Comparison of ENCODE assay signal across 14 cellular contexts in genomic region chr21:45050786-45051489, GRCh38. TPM values are rescaled to one million over a fixed set of nuclear protein-coding genes. Genes with fewer than 3 reads are reported as not detected.
DNase-seq lines count a peak whose midpoint lies in the region; ATAC-seq and TF ChIP-seq lines count a peak whose summit lies in the region.
"Had no signal": no experiment of that assay in that cellular context is flagged by ENCODE, and none has a peak within 500 bp of the region (broad histone marks: within the 10 kb centered on the region; RNA-seq: fewer than 3 reads in every experiment).

No MANE protein-coding gene starts in this region.

- intact Hi-C loops in CD4-positive, alpha-beta T cell (cut with DNase I, micrococcal nuclease) = no loop called here

- POLR2A ChIA-PET in CD4-positive, alpha-beta T cell (lab: Charles Lee) = no interaction called here

- H3K9me3 Mint-ChIP-seq in CD4-positive, alpha-beta T cell = no peaks in the 10 kb centered on the region

- peak overlapping the region; percentile 47 for H3K4me2 ChIP-seq in skeletal muscle satellite cell (ENCODE audit: low read length)

- peaks cover 0 to 35% (median 9%) of the 10 kb centered on the region in 3 donors for H3K4me1 ChIP-seq in gastroesophageal sphincter
- peaks cover 62% of the 10 kb centered on the region for H3K4me1 ChIP-seq in skeletal muscle satellite cell (ENCODE audit: control insufficient read depth, insufficient read depth, low read length)

- H3K4me1 Mint-ChIP-seq in CD4-positive, alpha-beta T cell (ENCODE audit: low read depth) = no peaks in the 10 kb centered on the region
- H3K4me1 Mint-ChIP-seq: activated B cell treated with CpG ODN at 0.5 μM for 24 hours had no signal

- no peaks in the 10 kb centered on the region for H3K36me3 Mint-ChIP-seq in CD4-positive, alpha-beta T cell (ENCODE audit: low read depth)
- H3K36me3 Mint-ChIP-seq: brain had no signal

- peak; percentile 97 for DNase-seq in ELR (ENCODE audit: low read depth)
- DNase-seq in T-helper 9 cell = no peak
- no peak for DNase-seq in CD4-positive, alpha-beta T cell
- DNase-seq in DMS79 treated with DMSO at 0.1 percent for 48 hours (lab: John Stamatoyannopoulos, UW) = no peak
- DNase-seq: activated B cell treated with CpG ODN at 0.5 μM for 24 hours; NCI-H524 treated with DMSO at 0.1 percent for 48 hours; SIG-M5; stimulated activated CD4-positive, alpha-beta T cell treated with anti-CD3 and anti-CD28 coated beads, Interleukin-1b, Interleukin-23, amount 100 ng/mL, for 48 hours; stimulated activated naive CD4-positive, alpha-beta T cell had no signal

- H3K36me3 ChIP-seq in gastroesophageal sphincter = no peaks in the 10 kb centered on the region
- no peaks in the 10 kb centered on the region for H3K36me3 ChIP-seq in skeletal muscle satellite cell (ENCODE audit: insufficient read depth, low read length)

- H3K9me3 ChIP-seq in gastroesophageal sphincter = peaks cover 0 to 9% (median 0%) of the 10 kb centered on the region in 3 donors
- no peaks in the 10 kb centered on the region for H3K9me3 ChIP-seq in skeletal muscle satellite cell (replicated peaks; ENCODE audit: low read length)
- H3K9me3 ChIP-seq in CD4-positive, alpha-beta T cell (ENCODE audit: control insufficient read depth, low read length) = peaks cover 10% of the 10 kb centered on the region

- peak overlapping the region; percentile 89 for H3K9ac ChIP-seq in skeletal muscle satellite cell (ENCODE audit: low read depth, low read length)

- peak; percentile 84 for ATAC-seq in SK-N-SH treated with all-trans-retinoic acid at 6 μM for 48 hours
- peak; percentile 79 for ATAC-seq in gastroesophageal sphincter
- ATAC-seq in CD4-positive, alpha-beta T cell (ENCODE audit: poor library complexity) = no peak
- no peak for ATAC-seq in GM18858 (IDR thresholded peaks at IDR 0.05; ENCODE audit: unreplicated experiment)

- H3K27me3 ChIP-seq in gastroesophageal sphincter = no peaks in the 10 kb centered on the region
- no peaks in the 10 kb centered on the region for H3K27me3 ChIP-seq in skeletal muscle satellite cell (ENCODE audit: control insufficient read depth, insufficient read depth, low read length)
- H3K27me3 ChIP-seq in CD4-positive, alpha-beta T cell (ENCODE audit: control insufficient read depth, insufficient read depth, low read length) = peaks cover 5% of the 10 kb centered on the region

- TF ChIP-seq CTCF in gastroesophageal sphincter (IDR thresholded peaks at IDR 0.05) = no peak
- TF ChIP-seq CTCF in CD4-positive, alpha-beta T cell (IDR thresholded peaks at IDR 0.05) = no peak

- peak overlapping the region; percentile 88 to 100 (median 89) for H3K27ac ChIP-seq in gastroesophageal sphincter
- H3K27ac ChIP-seq in CD4-positive, alpha-beta T cell (ENCODE audit: low read depth, low read length) = no peak overlapping the region

- H3K4me3 Mint-ChIP-seq in CD4-positive, alpha-beta T cell = no peak overlapping the region
- H3K4me3 Mint-ChIP-seq: activated B cell treated with CpG ODN at 0.5 μM for 24 hours, brain had no signal

- 50 to 62% methylated on average over 19 of the region's 19 CpGs for WGBS in gastroesophageal sphincter (ENCODE audit: low coverage in 1 of 2), 2 donors

- peaks cover 27% of the 10 kb centered on the region for H3K27me3 Mint-ChIP-seq in CD4-positive, alpha-beta T cell

- no peak for TF ChIP-seq POLR2A in gastroesophageal sphincter (IDR thresholded peaks at IDR 0.05)

- peak; percentile 96 for TF ChIP-seq EP300 in gastroesophageal sphincter (IDR thresholded peaks at IDR 0.05)

- H3K4me3 ChIP-seq in gastroesophageal sphincter (no peak overlapping the region), skeletal muscle satellite cell (ENCODE audit: low read length) (peak overlapping the region; percentile 50)

- H3K27ac Mint-ChIP-seq in CD4-positive, alpha-beta T cell = no peak overlapping the region
- H3K27ac Mint-ChIP-seq: activated B cell treated with CpG ODN at 0.5 μM for 24 hours had no signal

- CTCF ChIA-PET in CD4-positive, alpha-beta T cell (lab: Charles Lee) = interaction anchor here (0.7 kb wide), 1 partner anchor 77 kb away, joined by 4 read pairs; no protein-coding TSS in a partner anchor

TF ChIP-seq in SK-N-SH treated with all-trans-retinoic acid at 6 μM for 48 hours, 23 proteins besides CTCF, POLR2A, EP300 and RAD21:
- TF ChIP-seq PPARA (CRISPR knock-in tag; IDR thresholded peaks at IDR 0.05; ENCODE audit: borderline replicate concordance) (no peak), ZNF565 (CRISPR knock-in tag; conservative IDR thresholded peaks at IDR 0.05; ENCODE audit: low read depth) (no peak), ZNF70 (CRISPR knock-in tag; IDR thresholded peaks at IDR 0.05) (no peak), GLIS3 (CRISPR knock-in tag; IDR thresholded peaks at IDR 0.05) (0 out of 2 replicates have a peak, but pooled peaks have one; percentile 5), ZC3H10 (CRISPR knock-in tag; IDR thresholded peaks at IDR 0.05) (no peak), ISL1 (CRISPR knock-in tag; IDR thresholded peaks at IDR 0.05) (peak; percentile 14), PATZ1 (CRISPR knock-in tag; IDR thresholded peaks at IDR 0.05; ENCODE audit: borderline replicate concordance) (peak; percentile 39; the same call in 1 of the 2 replicates), OSR1 (CRISPR knock-in tag; IDR thresholded peaks at IDR 0.05) (no peak), CREB5 (CRISPR knock-in tag; IDR thresholded peaks at IDR 0.05; ENCODE audit: low read depth) (peak; percentile 83), ZFP3 (CRISPR knock-in tag; IDR thresholded peaks at IDR 0.05) (no peak), ARNTL (CRISPR knock-in tag; IDR thresholded peaks at IDR 0.05; ENCODE audit: borderline replicate concordance, low read depth) (no peak), CSDC2 (CRISPR knock-in tag; IDR thresholded peaks at IDR 0.05) (0 out of 2 replicates have a peak, but pooled peaks have one; percentile 3)

RNA-seq across cellular contexts. Expression of gene ADARB1, which starts 23.4 kb away (rescaled TPM):
- total RNA-seq in gastroesophageal sphincter = 100 to 1,000 TPM; 136 to 228 (median 181) TPM
- total RNA-seq in skeletal muscle satellite cell (2012; rRNA removed) = 2.5 and 7.4 TPM in 2 replicates
- 10 to 100 TPM; 27.5 to 28.6 TPM for total RNA-seq in CD4-positive, alpha-beta T cell

Comparison
In these comparisons a context has a peak if more than half of its experiments do, and no peak if none do; other contexts are left out.
1. ATAC-seq: peak in SK-N-SH treated with all-trans-retinoic acid at 6 μM for 48 hours (single experiment) and gastroesophageal sphincter (single experiment); none in CD4-positive, alpha-beta T cell (single experiment) and GM18858 (single experiment).
2. RNA of gene ADARB1, which starts 23.4 kb away (total RNA-seq): 136 to 228 TPM in gastroesophageal sphincter; 27.5 to 28.6 TPM in CD4-positive, alpha-beta T cell; every median in the first group is over 4 times any median in the second.